In the genomic region with DNA sequence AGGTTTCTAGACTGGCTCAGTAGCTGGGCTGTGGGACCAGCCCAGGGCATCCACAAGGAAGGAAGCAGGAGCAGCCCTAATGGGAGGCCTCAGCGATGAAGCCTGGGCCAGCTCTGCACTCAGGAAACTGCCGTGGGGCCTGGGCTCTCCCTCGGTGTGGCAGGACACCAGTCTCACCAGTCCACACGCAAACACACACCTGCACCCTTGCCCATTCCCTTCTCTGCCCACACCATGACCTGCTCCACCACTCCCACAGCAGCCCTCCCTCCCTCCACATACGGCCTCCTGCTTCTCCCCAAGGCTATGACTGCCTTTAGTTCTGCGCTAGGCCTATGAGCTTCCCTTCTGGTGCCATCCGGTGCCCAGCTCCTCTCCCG, we compare ENCODE assay signal across 27 cellular contexts. TPM values are rescaled to one million over a fixed set of nuclear protein-coding genes. Genes with fewer than 3 reads are reported as not detected.
DNase-seq lines count a peak whose midpoint lies in the region; ATAC-seq and TF ChIP-seq lines count a peak whose summit lies in the region.
"Had no signal": no experiment of that assay in that cellular context is flagged by ENCODE, and none has a peak within 500 bp of the region (broad histone marks: within the 10 kb centered on the region; RNA-seq: fewer than 3 reads in every experiment).

No MANE protein-coding gene starts in this region.

- intact Hi-C loops in CD4-positive, alpha-beta T cell (cut with DNase I, micrococcal nuclease): no loop called here

- no peak overlapping the region for H3K4me3 ChIP-seq in SJCRH30
- H3K4me3 ChIP-seq in neural progenitor cell: no peak overlapping the region
- H3K4me3 ChIP-seq: BLaER1 treated with 17β-estradiol and CSF1 and Interleukin-3, amounts not matched to agents 10 nM and 100 nM; MG63; SK-N-MC had no signal

- no peak overlapping the region for H3K9ac ChIP-seq in neural progenitor cell
- H3K9ac ChIP-seq: BLaER1 treated with 17β-estradiol and CSF1 and Interleukin-3, amounts not matched to agents 10 nM and 100 nM had no signal

- peak overlapping the region; percentile 38 for H3K27ac Mint-ChIP-seq in activated naive CD4-positive, alpha-beta T cell treated with anti-CD3 and anti-CD28 coated beads, Interleukin-2, amount 50 U/mL, for 24 hours
- H3K27ac Mint-ChIP-seq in neural progenitor cell: no peak overlapping the region
- no peak overlapping the region for H3K27ac Mint-ChIP-seq in CD4-positive, alpha-beta T cell
- H3K27ac Mint-ChIP-seq: CD8-positive, alpha-beta T cell had no signal

- DNase-seq in activated naive CD4-positive, alpha-beta T cell treated with Interleukin-2 at 50 U/mL for 16 hours: no peak
- peak in 1 of 2 experiments; percentile 23 for DNase-seq in SJCRH30
- no peak for DNase-seq in neural progenitor cell (ENCODE audit: low spot score)
- DNase-seq in stimulated activated CD4-positive, alpha-beta T cell treated with anti-CD3 and anti-CD28 coated beads, Interleukin-12 subunit alpha, Interleukin-12 subunit beta, amount 100 ng/mL, for 4 hours: no peak
- DNase-seq in CD4-positive, alpha-beta T cell: no peak
- DNase-seq in NCI-H187 (lab: John Stamatoyannopoulos, UW): no peak
- DNase-seq: 8988T; ACHN; CD8-positive, alpha-beta T cell; DMS 273 treated with DMSO at 0.1 percent for 48 hours; DMS79; EL; GF-D8; GOT3; KG1; MG63; NCI-H1105 treated with DMSO at 0.1 percent for 48 hours; NCI-H146; NCI-H2029; NCI-H446; NCI-H524 treated with DMSO at 0.1 percent for 48 hours; RPMI8226; SHP77 had no signal

- CTCF ChIA-PET in CD4-positive, alpha-beta T cell (lab: Charles Lee): no interaction called here

- peaks cover 27% of the 10 kb centered on the region for H3K27me3 Mint-ChIP-seq in activated naive CD4-positive, alpha-beta T cell treated with anti-CD3 and anti-CD28 coated beads, Interleukin-2, amount 50 U/mL, for 24 hours
- H3K27me3 Mint-ChIP-seq in neural progenitor cell (ENCODE audit: insufficient read depth, low read depth): peaks cover 43% of the 10 kb centered on the region
- H3K27me3 Mint-ChIP-seq in CD4-positive, alpha-beta T cell: peaks cover 53% of the 10 kb centered on the region

- peaks cover 58% of the 10 kb centered on the region for H3K4me1 ChIP-seq in SJCRH30
- H3K4me1 ChIP-seq in neural progenitor cell: peaks cover 46% of the 10 kb centered on the region
- H3K4me1 ChIP-seq: BLaER1 treated with 17β-estradiol and CSF1 and Interleukin-3, amounts not matched to agents 10 nM and 100 nM had no signal

- H2AFZ ChIP-seq in neural progenitor cell (replicated peaks): no peak overlapping the region

- peaks cover 31% of the 10 kb centered on the region for H3F3A ChIP-seq in neural progenitor cell (ENCODE audit: low read depth)

- POLR2A ChIA-PET in CD4-positive, alpha-beta T cell (lab: Charles Lee): interaction anchor here (1.0 kb wide), 1 partner anchor 15 kb away, joined by 3 read pairs; a partner anchor contains a TSS

- H3K9me3 ChIP-seq in SJCRH30 (replicated peaks) (no peaks in the 10 kb centered on the region), neural progenitor cell (ENCODE audit: low read depth) (no peaks in the 10 kb centered on the region)
- no peaks in the 10 kb centered on the region for H3K9me3 ChIP-seq in CD4-positive, alpha-beta T cell (ENCODE audit: control insufficient read depth, low read length)
- H3K9me3 ChIP-seq: BLaER1 treated with 17β-estradiol and CSF1 and Interleukin-3, amounts not matched to agents 10 nM and 100 nM; MG63 had no signal

- H3K27me3 ChIP-seq in SJCRH30 (no peaks in the 10 kb centered on the region), neural progenitor cell (peaks cover 17% of the 10 kb centered on the region)
- H3K27me3 ChIP-seq in CD4-positive, alpha-beta T cell (ENCODE audit: control insufficient read depth, insufficient read depth, low read length): peaks cover 39% of the 10 kb centered on the region
- H3K27me3 ChIP-seq: MG63 had no signal

- peaks cover 2% of the 10 kb centered on the region for H3K36me3 Mint-ChIP-seq in activated naive CD4-positive, alpha-beta T cell treated with anti-CD3 and anti-CD28 coated beads, Interleukin-2, amount 50 U/mL, for 24 hours
- no peaks in the 10 kb centered on the region for H3K36me3 Mint-ChIP-seq in neural progenitor cell
- no peaks in the 10 kb centered on the region for H3K36me3 Mint-ChIP-seq in CD4-positive, alpha-beta T cell (ENCODE audit: low read depth)
- H3K36me3 Mint-ChIP-seq: CD8-positive, alpha-beta T cell had no signal

- H3K27ac ChIP-seq in SJCRH30: peak overlapping the region; percentile 100
- no peak overlapping the region for H3K27ac ChIP-seq in neural progenitor cell
- H3K27ac ChIP-seq in CD4-positive, alpha-beta T cell (ENCODE audit: low read depth, low read length): no peak overlapping the region
- H3K27ac ChIP-seq: BLaER1 treated with 17β-estradiol and CSF1 and Interleukin-3, amounts not matched to agents 10 nM and 100 nM; SK-N-MC had no signal

- no peaks in the 10 kb centered on the region for H3K9me3 Mint-ChIP-seq in activated naive CD4-positive, alpha-beta T cell treated with anti-CD3 and anti-CD28 coated beads, Interleukin-2, amount 50 U/mL, for 24 hours
- no peaks in the 10 kb centered on the region for H3K9me3 Mint-ChIP-seq in neural progenitor cell
- H3K9me3 Mint-ChIP-seq in CD4-positive, alpha-beta T cell: no peaks in the 10 kb centered on the region
- H3K9me3 Mint-ChIP-seq: CD8-positive, alpha-beta T cell had no signal

- H3K36me3 ChIP-seq in SJCRH30 (peaks cover 34% of the 10 kb centered on the region), neural progenitor cell (no peaks in the 10 kb centered on the region)
- H3K36me3 ChIP-seq: BLaER1 treated with 17β-estradiol and CSF1 and Interleukin-3, amounts not matched to agents 10 nM and 100 nM; MG63 had no signal

- H4K20me1 ChIP-seq in neural progenitor cell (ENCODE audit: low read depth): no peaks in the 10 kb centered on the region

- peaks cover 5% of the 10 kb centered on the region for H3K4me1 Mint-ChIP-seq in activated naive CD4-positive, alpha-beta T cell treated with anti-CD3 and anti-CD28 coated beads, Interleukin-2, amount 50 U/mL, for 24 hours
- peaks cover 60% of the 10 kb centered on the region for H3K4me1 Mint-ChIP-seq in neural progenitor cell
- peaks cover 2% of the 10 kb centered on the region for H3K4me1 Mint-ChIP-seq in CD4-positive, alpha-beta T cell (ENCODE audit: low read depth)

- H3K79me2 ChIP-seq in neural progenitor cell (ENCODE audit: low read depth): no peaks in the 10 kb centered on the region

- TF ChIP-seq CTCF in neural progenitor cell (IDR thresholded peaks at IDR 0.05): no peak
- no peak for TF ChIP-seq CTCF in CD4-positive, alpha-beta T cell (IDR thresholded peaks at IDR 0.05)

- no peak for ATAC-seq in HG02610 (IDR thresholded peaks at IDR 0.05; ENCODE audit: unreplicated experiment)
- no peak for ATAC-seq in CD4-positive, alpha-beta T cell (ENCODE audit: poor library complexity)
- ATAC-seq: CD8-positive, alpha-beta T cell had no signal

- no peak overlapping the region for H3K4me3 Mint-ChIP-seq in activated naive CD4-positive, alpha-beta T cell treated with anti-CD3 and anti-CD28 coated beads, Interleukin-2, amount 50 U/mL, for 24 hours
- no peak overlapping the region for H3K4me3 Mint-ChIP-seq in neural progenitor cell
- no peak overlapping the region for H3K4me3 Mint-ChIP-seq in CD4-positive, alpha-beta T cell
- H3K4me3 Mint-ChIP-seq: CD8-positive, alpha-beta T cell had no signal

- H3K4me2 ChIP-seq in neural progenitor cell: peak overlapping the region; percentile 18
- H3K4me2 ChIP-seq: BLaER1 treated with 17β-estradiol and CSF1 and Interleukin-3, amounts not matched to agents 10 nM and 100 nM had no signal

RNA-seq across cellular contexts. Expression of a gene that starts 7.1 kb away (rescaled TPM):
- 115 and 123 TPM in 2 replicates for total RNA-seq in SJCRH30 (2014; rRNA removed; shearing (Covaris generic))
- 17.6 and 32.2 TPM in 2 replicates for total RNA-seq in neural progenitor cell (ENCODE audit: low replicate concordance)
- not detected for total RNA-seq in CD4-positive, alpha-beta T cell
- total RNA-seq: CD8-positive, alpha-beta T cell had no signal

RNA-seq across cellular contexts. Expression of a gene that starts 14.5 kb away (rescaled TPM):
- total RNA-seq in SJCRH30 (2014; rRNA removed; shearing (Covaris generic)): 238 and 287 TPM in 2 replicates
- total RNA-seq in neural progenitor cell (ENCODE audit: low replicate concordance): 93.1 and 149 TPM in 2 replicates
- 10 to 100 TPM; 15.5 to 15.8 TPM for total RNA-seq in CD4-positive, alpha-beta T cell

RNA-seq across cellular contexts. Expression of a gene that starts 49.5 kb away (rescaled TPM):
- 110 and 132 TPM in 2 replicates for total RNA-seq in SJCRH30 (2014; rRNA removed; shearing (Covaris generic))
- 197 and 275 TPM in 2 replicates for total RNA-seq in neural progenitor cell (ENCODE audit: low replicate concordance)
- total RNA-seq in CD4-positive, alpha-beta T cell: 100 to 1,000 TPM; 395 to 416 TPM

Comparison
In these comparisons a context has a peak if more than half of its experiments do, and no peak if none do; other contexts are left out.
1. RNA of a gene that starts 7.1 kb away (total RNA-seq): 115 to 123 TPM in SJCRH30 and 17.6 to 32.2 TPM in neural progenitor cell; not detected in CD4-positive, alpha-beta T cell; every median in the first group is over 10 times any median in the second.